8 cellular contexts compared by ENCODE assay signal in the genomic region with DNA sequence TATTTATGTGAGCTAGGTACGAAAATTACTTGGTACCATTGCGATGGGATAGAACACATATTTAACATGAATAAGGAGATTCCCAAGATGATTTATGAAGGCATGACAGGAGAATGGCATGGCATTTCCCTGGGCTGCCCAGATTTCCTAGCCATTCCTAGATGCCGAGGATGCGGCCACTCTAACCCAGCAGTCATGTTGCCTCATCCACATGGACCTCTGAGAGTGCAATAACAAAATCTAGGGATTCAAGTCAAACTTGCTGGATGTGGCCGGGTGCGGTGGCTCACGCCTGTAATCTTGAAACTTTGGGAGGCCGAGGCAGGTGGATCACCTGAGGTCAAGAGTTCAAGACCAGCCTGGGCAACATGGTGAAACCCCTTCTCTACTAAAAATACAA.
"Had no signal": no experiment of that assay in that cellular context is flagged by ENCODE, and none has a peak within 500 bp of the region (broad histone marks: within the 10 kb centered on the region; RNA-seq: fewer than 3 reads in every experiment).

No MANE protein-coding gene starts in this region.

- H3K9me3 ChIP-seq: HAP-1 had no signal

- H3K4me3 ChIP-seq: HAP-1 had no signal

- ATAC-seq: HCT116, HepG2 had no signal

- H3K4me3 Mint-ChIP-seq: HFFc6, IgD-negative memory B cell had no signal

- H3K27ac ChIP-seq: HL-60 had no signal

- H3K4me1 ChIP-seq: HAP-1 had no signal

- H3K27ac Mint-ChIP-seq: HFFc6, IgD-negative memory B cell had no signal

- H3K4me1 Mint-ChIP-seq: IgD-negative memory B cell had no signal

- H3K36me3 ChIP-seq: HAP-1 had no signal

- DNase-seq: GOT3, H7, HFFc6 had no signal
